In genomic region chr4:112946127-112946526, GRCh38 we compare ENCODE assay signal across 21 cellular contexts.
DNase-seq lines count a peak whose midpoint lies in the region; TF ChIP-seq lines count a peak whose summit lies in the region.
"Had no signal": no experiment of that assay in that cellular context is flagged by ENCODE, and none has a peak within 500 bp of the region (broad histone marks: within the 10 kb centered on the region; RNA-seq: fewer than 3 reads in every experiment).

No MANE protein-coding gene starts in this region.

- no peak overlapping the region for H3K4me3 ChIP-seq in uterus
- H3K4me3 ChIP-seq: BLaER1 treated with 17β-estradiol and CSF1 and Interleukin-3, amounts not matched to agents 10 nM and 100 nM; Peyer's patch; SJCRH30 had no signal

- no peaks in the 10 kb centered on the region for H3K9me3 Mint-ChIP-seq in neural crest cell
- H3K9me3 Mint-ChIP-seq: CD8-positive, alpha-beta T cell; HFFc6 had no signal

- no peaks in the 10 kb centered on the region for H3K4me1 ChIP-seq in uterus
- H3K4me1 ChIP-seq: Peyer's patch, SJCRH30 had no signal

- H3K27ac ChIP-seq in substantia nigra (ENCODE audit: low read depth, low read length, poor library complexity, severe bottlenecking) (peak overlapping the region; percentile 47), uterus (no peak overlapping the region)
- H3K27ac ChIP-seq: 22Rv1; BLaER1 treated with 17β-estradiol and CSF1 and Interleukin-3, amounts not matched to agents 10 nM and 100 nM; Peyer's patch; SJCRH30 had no signal

- no peaks in the 10 kb centered on the region for H3K27me3 Mint-ChIP-seq in neural crest cell (ENCODE audit: low read depth)

- no peaks in the 10 kb centered on the region for H3K36me3 Mint-ChIP-seq in neural crest cell (ENCODE audit: low read depth)
- H3K36me3 Mint-ChIP-seq: CD8-positive, alpha-beta T cell had no signal

- intact Hi-C loops in uterus (cut with DNase I; ENCODE audit: low total_unique reads): no loop called here

- H3K4me3 Mint-ChIP-seq in neural crest cell: no peak overlapping the region
- H3K4me3 Mint-ChIP-seq: CD8-positive, alpha-beta T cell; HFFc6 had no signal

- TF ChIP-seq CTCF in neural crest cell (conservative IDR thresholded peaks at IDR 0.05) (no peak), uterus (IDR thresholded peaks at IDR 0.05) (no peak)

- H3K4me1 Mint-ChIP-seq in neural crest cell: no peaks in the 10 kb centered on the region

- H3K27ac Mint-ChIP-seq in neural crest cell (ENCODE audit: unreplicated experiment): peak overlapping the region; percentile 65
- H3K27ac Mint-ChIP-seq: CD8-positive, alpha-beta T cell; HFFc6 had no signal

- H3K9me3 ChIP-seq in uterus: no peaks in the 10 kb centered on the region
- H3K9me3 ChIP-seq: BLaER1 treated with 17β-estradiol and CSF1 and Interleukin-3, amounts not matched to agents 10 nM and 100 nM; Peyer's patch; SJCRH30 had no signal

- H3K36me3 ChIP-seq in uterus: no peaks in the 10 kb centered on the region
- H3K36me3 ChIP-seq: BLaER1 treated with 17β-estradiol and CSF1 and Interleukin-3, amounts not matched to agents 10 nM and 100 nM; Peyer's patch; SJCRH30 had no signal

- DNase-seq in DMS 273 (lab: John Stamatoyannopoulos, UW; ENCODE audit: unreplicated experiment) (peak; percentile 16), DMS 273 treated with DMSO at 0.1 percent for 48 hours (lab: John Stamatoyannopoulos, UW) (no peak), SK-N-DZ (ENCODE audit: low spot score) (peak; percentile 87), neural crest cell (ENCODE audit: low read depth, low spot score) (no peak), substantia nigra (lab: John Stamatoyannopoulos, UW) (peak in 1 of 49 donors; percentile 3), midbrain (lab: John Stamatoyannopoulos, UW) (no peak), uterus (no peak)
- no peak for DNase-seq in stimulated activated CD4-positive, alpha-beta T cell treated with anti-CD3 and anti-CD28 coated beads, Interleukin-4, amount 100 ng/mL, for 24 hours
- DNase-seq: ACHN; CD8-positive, alpha-beta T cell; H7; HFFc6; Karpas-422; NCI-H1417; NCI-H1694 treated with DMSO at 0.1 percent for 48 hours; NCI-H2081 treated with DMSO at 0.1 percent for 48 hours; NCI-H2171 treated with DMSO at 0.1 percent for 48 hours; Peyer's patch; SJCRH30 had no signal

- H3K27me3 ChIP-seq in uterus: no peaks in the 10 kb centered on the region
- H3K27me3 ChIP-seq: BLaER1 treated with 17β-estradiol and CSF1 and Interleukin-3, amounts not matched to agents 10 nM and 100 nM; Peyer's patch; SJCRH30 had no signal

- no peak for TF ChIP-seq POLR2A in uterus (IDR thresholded peaks at IDR 0.05)

Comparison
In these comparisons a context has a peak if more than half of its experiments do, and no peak if none do; other contexts are left out.
1. DNase-seq: peak in DMS 273 (single experiment) and SK-N-DZ (single experiment); none in DMS 273 treated with DMSO at 0.1 percent for 48 hours (single experiment), neural crest cell (single experiment), stimulated activated CD4-positive, alpha-beta T cell treated with anti-CD3 and anti-CD28 coated beads, Interleukin-4, amount 100 ng/mL, for 24 hours (single experiment), midbrain (single experiment) and uterus (0 of 2).